ENCODE assay signal across 9 cellular contexts in the genomic region with DNA sequence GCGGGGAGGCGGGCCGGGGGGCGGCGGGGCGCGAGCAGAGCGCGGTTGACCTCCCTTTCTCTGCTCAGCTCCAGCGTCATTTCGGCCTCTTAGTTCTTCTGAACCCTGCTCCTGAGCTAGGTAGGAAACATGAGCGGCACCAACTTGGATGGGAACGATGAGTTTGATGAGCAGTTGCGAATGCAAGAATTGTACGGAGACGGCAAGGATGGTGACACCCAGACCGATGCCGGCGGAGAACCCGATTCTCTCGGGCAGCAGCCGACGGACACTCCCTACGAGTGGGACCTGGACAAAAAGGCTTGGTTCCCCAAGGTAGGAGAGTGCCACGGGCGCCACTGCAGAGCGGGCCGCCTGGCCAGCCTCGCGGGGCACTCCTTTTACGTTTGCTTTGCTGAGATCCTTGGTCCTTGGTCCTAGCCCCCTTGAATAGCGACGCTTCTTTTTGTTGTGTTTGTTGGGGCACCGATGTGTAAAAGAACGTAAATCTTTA. TPM values are rescaled to one million over a fixed set of nuclear protein-coding genes. Genes with fewer than 3 reads are reported as not detected.
DNase-seq lines count a peak whose midpoint lies in the region; FAIRE-seq and TF ChIP-seq lines count a peak whose summit lies in the region.
"Had no signal": no experiment of that assay in that cellular context is flagged by ENCODE, and none has a peak within 500 bp of the region (broad histone marks: within the 10 kb centered on the region; RNA-seq: fewer than 3 reads in every experiment).

A gene with protein sequence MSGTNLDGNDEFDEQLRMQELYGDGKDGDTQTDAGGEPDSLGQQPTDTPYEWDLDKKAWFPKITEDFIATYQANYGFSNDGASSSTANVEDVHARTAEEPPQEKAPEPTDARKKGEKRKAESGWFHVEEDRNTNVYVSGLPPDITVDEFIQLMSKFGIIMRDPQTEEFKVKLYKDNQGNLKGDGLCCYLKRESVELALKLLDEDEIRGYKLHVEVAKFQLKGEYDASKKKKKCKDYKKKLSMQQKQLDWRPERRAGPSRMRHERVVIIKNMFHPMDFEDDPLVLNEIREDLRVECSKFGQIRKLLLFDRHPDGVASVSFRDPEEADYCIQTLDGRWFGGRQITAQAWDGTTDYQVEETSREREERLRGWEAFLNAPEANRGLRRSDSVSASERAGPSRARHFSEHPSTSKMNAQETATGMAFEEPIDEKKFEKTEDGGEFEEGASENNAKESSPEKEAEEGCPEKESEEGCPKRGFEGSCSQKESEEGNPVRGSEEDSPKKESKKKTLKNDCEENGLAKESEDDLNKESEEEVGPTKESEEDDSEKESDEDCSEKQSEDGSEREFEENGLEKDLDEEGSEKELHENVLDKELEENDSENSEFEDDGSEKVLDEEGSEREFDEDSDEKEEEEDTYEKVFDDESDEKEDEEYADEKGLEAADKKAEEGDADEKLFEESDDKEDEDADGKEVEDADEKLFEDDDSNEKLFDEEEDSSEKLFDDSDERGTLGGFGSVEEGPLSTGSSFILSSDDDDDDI (plus strand): TSS at position 37 of the 493 bp plus-strand sequence. CDS start 93 bp downstream, at position 130.

- H3K9me3 ChIP-seq in iPS DF 6.9 (ENCODE audit: control insufficient read depth, insufficient read depth, low read length) (no peaks in the 10 kb centered on the region; the same call in 1 of the 2 replicates), skeletal muscle satellite cell (replicated peaks; ENCODE audit: low read length) (no peaks in the 10 kb centered on the region)

- no peak for TF ChIP-seq CTCF in BJ (IDR thresholded peaks at IDR 0.05; ENCODE audit: insufficient read depth, low read depth, low read length)

- H3K4me2 ChIP-seq in skeletal muscle satellite cell (ENCODE audit: low read length): peak within 1 kb of the TSS; percentile 92

- peak within 1 kb of the TSS; percentile 83 for H3K9ac ChIP-seq in skeletal muscle satellite cell (ENCODE audit: low read depth, low read length)

- CTCF ChIA-PET in BJ (lab: Yijun Ruan, JAX): interaction anchor here (0.7 kb wide), 1 partner anchor 469 kb away, joined by 3 read pairs; no protein-coding TSS in a partner anchor

- DNase-seq in BJ (ENCODE audit: low read depth) (no peak), GM19239 (ENCODE audit: insufficient read length, low spot score) (no peak), HT-29 (ENCODE audit: low spot score) (peak; percentile 45), iPS DF 6.9 (ENCODE audit: low read depth, low spot score) (no peak), middle frontal gyrus (ENCODE audit: extremely low spot score, low spot score) (no peak), inferior parietal cortex (ENCODE audit: extremely low spot score) (no peak)

- WGBS in adipose tissue, 3 donors: 0 to 37% (median 1%) methylated on average over 17 to 35 of the region's 35 CpGs
- no CpG with 5 or more reads among the region's 35 CpGs for WGBS in iPS DF 6.9 (ENCODE audit: insufficient coverage, insufficient read length)

- POLR2A ChIA-PET in BJ (lab: Charles Lee): interaction anchor here (0.6 kb wide), 1 partner anchor 509 kb away, joined by 3 read pairs; no protein-coding TSS in a partner anchor

- H3K36me3 ChIP-seq in BJ (ENCODE audit: control insufficient read depth, insufficient read depth, low read length) (no peaks in the 10 kb centered on the region), iPS DF 6.9 (ENCODE audit: control insufficient read depth, insufficient read depth, low read length) (no peaks in the 10 kb centered on the region), skeletal muscle satellite cell (ENCODE audit: insufficient read depth, low read length) (no peaks in the 10 kb centered on the region)

- peak within 1 kb of the TSS; percentile 75 for H3K4me3 ChIP-seq in BJ (ENCODE audit: low read depth, low read length)
- peak within 1 kb of the TSS; percentile 64; the same call in 1 of the 2 replicates for H3K4me3 ChIP-seq in iPS DF 6.9 (ENCODE audit: low read length)
- peak within 1 kb of the TSS; percentile 87 for H3K4me3 ChIP-seq in skeletal muscle satellite cell (ENCODE audit: low read length)

- H3K4me1 ChIP-seq in iPS DF 6.9 (ENCODE audit: control insufficient read depth, insufficient read depth, low read length) (no peaks in the 10 kb centered on the region), skeletal muscle satellite cell (ENCODE audit: control insufficient read depth, insufficient read depth, low read length) (no peaks in the 10 kb centered on the region)

- FAIRE-seq in GM19239 (lab: Jason Lieb, UNC): peak; percentile 93
- FAIRE-seq: TTC549 had no signal

- no peaks in the 10 kb centered on the region for H3K27me3 ChIP-seq in BJ (ENCODE audit: control insufficient read depth, insufficient read depth, low read length)
- no peaks in the 10 kb centered on the region for H3K27me3 ChIP-seq in iPS DF 6.9 (ENCODE audit: control insufficient read depth, insufficient read depth, low read length)
- H3K27me3 ChIP-seq in skeletal muscle satellite cell (ENCODE audit: control insufficient read depth, insufficient read depth, low read length): no peaks in the 10 kb centered on the region

- H3K27ac ChIP-seq in adipose tissue (ENCODE audit: low read depth, low read length) (peak within 1 kb of the TSS; percentile 72), iPS DF 6.9 (ENCODE audit: low read length) (no peak within 1 kb of the TSS)

RNA-seq across cellular contexts. Expression of the gene that starts here (rescaled TPM):
- polyA plus RNA-seq in BJ (2011; rRNA removed) (0.28 and 1.1 TPM in 2 replicates), adipose tissue (10 to 100 TPM; 16.0 to 75.0 (median 32.7) TPM)
- 0.05 and 1.6 TPM in 2 replicates for polyA minus RNA-seq in BJ (2011; rRNA and poly(A)+ RNA removed)
- total RNA-seq in HT-29 (2014; rRNA removed; shearing (Covaris generic)): 60.7 and 66.4 TPM in 2 replicates
- total RNA-seq in skeletal muscle satellite cell (2012; rRNA removed): 16.7 and 22.1 TPM in 2 replicates
